Comparison of ENCODE assay signal across 8 cellular contexts in genomic region chr17:65173284-65173793, GRCh38. TPM values are rescaled to one million over a fixed set of nuclear protein-coding genes. Genes with fewer than 3 reads are reported as not detected.
A peak's percentile ranks its signal among the peaks of the same experiment; 100 is the strongest.
DNase-seq lines count a peak whose midpoint lies in the region; ATAC-seq and TF ChIP-seq lines count a peak whose summit lies in the region.

No MANE protein-coding gene starts in this region.

- no peak for TF ChIP-seq CTCF in foreskin keratinocyte (conservative IDR thresholded peaks at IDR 0.05)
- no peak for TF ChIP-seq CTCF in suprapubic skin (IDR thresholded peaks at IDR 0.05)

- no peak for TF ChIP-seq POLR2A in suprapubic skin (IDR thresholded peaks at IDR 0.05)

- CTCF ChIA-PET in HEK293T (lab: Yijun Ruan, JAX) = no interaction called here

- WGBS in suprapubic skin = 48% methylated on average over 7 of the region's 12 CpGs

- H3K4me1 ChIP-seq in foreskin keratinocyte (no peaks in the 10 kb centered on the region), suprapubic skin (no peaks in the 10 kb centered on the region)

- peaks cover 2% of the 10 kb centered on the region for H3K27me3 ChIP-seq in foreskin keratinocyte
- H3K27me3 ChIP-seq in suprapubic skin = no peaks in the 10 kb centered on the region

- TF ChIP-seq EP300 in suprapubic skin (IDR thresholded peaks at IDR 0.05) = no peak

- DNase-seq in EL (peak; percentile 61), NCI-H2029 (lab: John Stamatoyannopoulos, UW) (peak; percentile 22), foreskin keratinocyte (peak in 1 of 2 donors; percentile 34), NCI-H146 treated with DMSO at 0.1 percent for 48 hours (lab: John Stamatoyannopoulos, UW; ENCODE audit: unreplicated experiment) (no peak), HEK293T (ENCODE audit: extremely low spot score) (no peak), suprapubic skin (ENCODE audit: low spot score in 2 of 2) (no peak)
- peak; percentile 81 for DNase-seq in activated CD8-positive, alpha-beta memory T cell treated with anti-CD3 and anti-CD28 coated beads, Interleukin-2, amount 50 U/mL, for 48 hours
- DNase-seq in stimulated activated CD4-positive, alpha-beta T cell treated with anti-CD3 and anti-CD28 coated beads, Interleukin-4, amount 100 ng/mL, for 48 hours (ENCODE audit: low read depth in 2 of 2) = peak; percentile 54 to 55

- H3K27ac ChIP-seq in foreskin keratinocyte = no peak overlapping the region
- no peak overlapping the region for H3K27ac ChIP-seq in suprapubic skin

- POLR2A ChIA-PET in HEK293T (lab: Yijun Ruan, JAX) = no interaction called here

- H3K36me3 ChIP-seq in suprapubic skin = no peaks in the 10 kb centered on the region

- H3K9me3 ChIP-seq in suprapubic skin = no peaks in the 10 kb centered on the region

- ATAC-seq in foreskin keratinocyte = peak; percentile 37

- no peak overlapping the region for H3K4me3 ChIP-seq in suprapubic skin

TF ChIP-seq in HEK293T, 16 proteins besides CTCF, POLR2A, EP300 and RAD21:
- no peak for TF ChIP-seq L3MBTL2 (conservative IDR thresholded peaks at IDR 0.05)
- TF ChIP-seq FOXA1 (IDR thresholded peaks at IDR 0.05) = no peak
- no peak for TF ChIP-seq ELF4 (IDR thresholded peaks at IDR 0.05)
- TF ChIP-seq TARDBP (IDR thresholded peaks at IDR 0.05) = no peak
- TF ChIP-seq, protein P1, sequence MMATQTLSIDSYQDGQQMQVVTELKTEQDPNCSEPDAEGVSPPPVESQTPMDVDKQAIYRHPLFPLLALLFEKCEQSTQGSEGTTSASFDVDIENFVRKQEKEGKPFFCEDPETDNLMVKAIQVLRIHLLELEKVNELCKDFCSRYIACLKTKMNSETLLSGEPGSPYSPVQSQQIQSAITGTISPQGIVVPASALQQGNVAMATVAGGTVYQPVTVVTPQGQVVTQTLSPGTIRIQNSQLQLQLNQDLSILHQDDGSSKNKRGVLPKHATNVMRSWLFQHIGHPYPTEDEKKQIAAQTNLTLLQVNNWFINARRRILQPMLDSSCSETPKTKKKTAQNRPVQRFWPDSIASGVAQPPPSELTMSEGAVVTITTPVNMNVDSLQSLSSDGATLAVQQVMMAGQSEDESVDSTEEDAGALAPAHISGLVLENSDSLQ (IDR thresholded peaks at IDR 0.05) = no peak
- no peak for TF ChIP-seq FOXK2 (IDR thresholded peaks at IDR 0.05)
- no peak for TF ChIP-seq ZNF384 (IDR thresholded peaks at IDR 0.05)
- TF ChIP-seq CTBP1 (IDR thresholded peaks at IDR 0.05; ENCODE audit: borderline replicate concordance) = no peak
- TF ChIP-seq ARNT (IDR thresholded peaks at IDR 0.05) = no peak

RNA-seq across cellular contexts. Expression of gene RGS9, which starts 36.2 kb away (rescaled TPM):
- 4.2 and 4.5 TPM in 2 replicates for total RNA-seq in foreskin keratinocyte
- 5.0 and 6.4 TPM in 2 replicates for polyA plus RNA-seq in foreskin keratinocyte
- 1 to 10 TPM; 1.1 to 8.5 (median 3.6) TPM for total RNA-seq in suprapubic skin

Comparison
In these comparisons a context has a peak if more than half of its experiments do, and no peak if none do; other contexts are left out.
1. DNase-seq: peak in EL (single experiment), NCI-H2029 (single experiment), activated CD8-positive, alpha-beta memory T cell treated with anti-CD3 and anti-CD28 coated beads, Interleukin-2, amount 50 U/mL, for 48 hours (single experiment) and stimulated activated CD4-positive, alpha-beta T cell treated with anti-CD3 and anti-CD28 coated beads, Interleukin-4, amount 100 ng/mL, for 48 hours (2 of 2); none in NCI-H146 treated with DMSO at 0.1 percent for 48 hours (single experiment), HEK293T (single experiment) and suprapubic skin (0 of 2).